Comparison of ENCODE assay signal across 1 cellular context in the genomic region with DNA sequence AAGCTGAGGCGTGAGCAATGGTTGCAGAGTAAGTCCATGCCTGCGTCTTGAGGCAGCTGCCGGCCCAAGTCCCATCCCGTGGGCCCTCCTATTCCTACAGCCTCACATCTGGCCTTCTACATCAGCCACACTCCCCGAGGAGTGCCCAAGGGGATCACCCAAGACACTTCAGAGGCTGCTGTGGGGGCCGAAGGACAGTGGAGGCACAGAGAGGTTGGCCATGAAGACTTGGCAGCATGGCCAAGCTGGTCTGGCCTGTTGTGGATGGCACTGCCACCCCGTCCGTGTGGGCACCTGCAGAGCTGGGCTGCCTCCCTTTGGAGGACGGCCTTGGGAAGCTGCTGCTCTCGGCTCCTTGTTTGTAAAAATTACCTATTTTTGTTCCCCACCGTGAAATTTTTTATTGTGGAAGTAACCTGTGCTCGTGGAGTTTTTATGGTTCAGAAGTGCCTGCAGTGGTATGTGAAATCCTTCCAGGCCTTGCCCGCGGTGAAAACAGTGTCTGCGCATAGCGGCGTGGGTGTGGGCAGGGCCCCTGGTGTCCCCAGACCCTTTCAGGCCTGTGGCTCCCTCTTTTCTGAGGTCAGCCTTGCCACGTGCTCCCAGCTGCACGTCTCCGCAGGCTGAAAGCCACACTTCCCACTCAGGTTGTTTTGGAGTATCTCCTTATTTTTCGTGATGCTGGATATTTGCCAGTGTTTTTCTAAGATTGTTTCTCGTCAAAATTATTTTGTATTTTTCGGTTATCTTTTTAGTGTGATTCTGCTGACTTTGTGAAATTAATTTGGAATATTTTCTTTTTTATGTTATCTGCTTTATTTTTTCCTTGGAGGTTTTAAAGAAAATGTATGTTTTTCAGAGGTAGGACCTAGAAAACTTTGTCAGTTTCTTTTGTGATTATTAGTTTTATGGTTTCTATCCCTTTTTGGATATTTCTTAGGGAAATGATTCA.
TF ChIP-seq lines count a peak whose summit lies in the region.

No MANE protein-coding gene starts in this region.

TF ChIP-seq in GM23338, 12 proteins besides CTCF, POLR2A, EP300 and RAD21:
- no peak for TF ChIP-seq JUNB (IDR thresholded peaks at IDR 0.05; ENCODE audit: unreplicated experiment)
- TF ChIP-seq EZH2phosphoT487 (IDR thresholded peaks at IDR 0.05; ENCODE audit: unreplicated experiment) = no peak
- no peak for TF ChIP-seq ZNF331 (CRISPR knock-in tag; IDR thresholded peaks at IDR 0.05; ENCODE audit: low read depth)
- TF ChIP-seq NANOG (IDR thresholded peaks at IDR 0.05; ENCODE audit: borderline replicate concordance) = no peak
- no peak for TF ChIP-seq ZNF114 (CRISPR knock-in tag; IDR thresholded peaks at IDR 0.05)
- TF ChIP-seq EZH2 (IDR thresholded peaks at IDR 0.05; ENCODE audit: low read depth, unreplicated experiment) = no peak
- TF ChIP-seq CREB1 (CRISPR knock-in tag; IDR thresholded peaks at IDR 0.05; ENCODE audit: low read depth) = no peak
- TF ChIP-seq, protein P1, sequence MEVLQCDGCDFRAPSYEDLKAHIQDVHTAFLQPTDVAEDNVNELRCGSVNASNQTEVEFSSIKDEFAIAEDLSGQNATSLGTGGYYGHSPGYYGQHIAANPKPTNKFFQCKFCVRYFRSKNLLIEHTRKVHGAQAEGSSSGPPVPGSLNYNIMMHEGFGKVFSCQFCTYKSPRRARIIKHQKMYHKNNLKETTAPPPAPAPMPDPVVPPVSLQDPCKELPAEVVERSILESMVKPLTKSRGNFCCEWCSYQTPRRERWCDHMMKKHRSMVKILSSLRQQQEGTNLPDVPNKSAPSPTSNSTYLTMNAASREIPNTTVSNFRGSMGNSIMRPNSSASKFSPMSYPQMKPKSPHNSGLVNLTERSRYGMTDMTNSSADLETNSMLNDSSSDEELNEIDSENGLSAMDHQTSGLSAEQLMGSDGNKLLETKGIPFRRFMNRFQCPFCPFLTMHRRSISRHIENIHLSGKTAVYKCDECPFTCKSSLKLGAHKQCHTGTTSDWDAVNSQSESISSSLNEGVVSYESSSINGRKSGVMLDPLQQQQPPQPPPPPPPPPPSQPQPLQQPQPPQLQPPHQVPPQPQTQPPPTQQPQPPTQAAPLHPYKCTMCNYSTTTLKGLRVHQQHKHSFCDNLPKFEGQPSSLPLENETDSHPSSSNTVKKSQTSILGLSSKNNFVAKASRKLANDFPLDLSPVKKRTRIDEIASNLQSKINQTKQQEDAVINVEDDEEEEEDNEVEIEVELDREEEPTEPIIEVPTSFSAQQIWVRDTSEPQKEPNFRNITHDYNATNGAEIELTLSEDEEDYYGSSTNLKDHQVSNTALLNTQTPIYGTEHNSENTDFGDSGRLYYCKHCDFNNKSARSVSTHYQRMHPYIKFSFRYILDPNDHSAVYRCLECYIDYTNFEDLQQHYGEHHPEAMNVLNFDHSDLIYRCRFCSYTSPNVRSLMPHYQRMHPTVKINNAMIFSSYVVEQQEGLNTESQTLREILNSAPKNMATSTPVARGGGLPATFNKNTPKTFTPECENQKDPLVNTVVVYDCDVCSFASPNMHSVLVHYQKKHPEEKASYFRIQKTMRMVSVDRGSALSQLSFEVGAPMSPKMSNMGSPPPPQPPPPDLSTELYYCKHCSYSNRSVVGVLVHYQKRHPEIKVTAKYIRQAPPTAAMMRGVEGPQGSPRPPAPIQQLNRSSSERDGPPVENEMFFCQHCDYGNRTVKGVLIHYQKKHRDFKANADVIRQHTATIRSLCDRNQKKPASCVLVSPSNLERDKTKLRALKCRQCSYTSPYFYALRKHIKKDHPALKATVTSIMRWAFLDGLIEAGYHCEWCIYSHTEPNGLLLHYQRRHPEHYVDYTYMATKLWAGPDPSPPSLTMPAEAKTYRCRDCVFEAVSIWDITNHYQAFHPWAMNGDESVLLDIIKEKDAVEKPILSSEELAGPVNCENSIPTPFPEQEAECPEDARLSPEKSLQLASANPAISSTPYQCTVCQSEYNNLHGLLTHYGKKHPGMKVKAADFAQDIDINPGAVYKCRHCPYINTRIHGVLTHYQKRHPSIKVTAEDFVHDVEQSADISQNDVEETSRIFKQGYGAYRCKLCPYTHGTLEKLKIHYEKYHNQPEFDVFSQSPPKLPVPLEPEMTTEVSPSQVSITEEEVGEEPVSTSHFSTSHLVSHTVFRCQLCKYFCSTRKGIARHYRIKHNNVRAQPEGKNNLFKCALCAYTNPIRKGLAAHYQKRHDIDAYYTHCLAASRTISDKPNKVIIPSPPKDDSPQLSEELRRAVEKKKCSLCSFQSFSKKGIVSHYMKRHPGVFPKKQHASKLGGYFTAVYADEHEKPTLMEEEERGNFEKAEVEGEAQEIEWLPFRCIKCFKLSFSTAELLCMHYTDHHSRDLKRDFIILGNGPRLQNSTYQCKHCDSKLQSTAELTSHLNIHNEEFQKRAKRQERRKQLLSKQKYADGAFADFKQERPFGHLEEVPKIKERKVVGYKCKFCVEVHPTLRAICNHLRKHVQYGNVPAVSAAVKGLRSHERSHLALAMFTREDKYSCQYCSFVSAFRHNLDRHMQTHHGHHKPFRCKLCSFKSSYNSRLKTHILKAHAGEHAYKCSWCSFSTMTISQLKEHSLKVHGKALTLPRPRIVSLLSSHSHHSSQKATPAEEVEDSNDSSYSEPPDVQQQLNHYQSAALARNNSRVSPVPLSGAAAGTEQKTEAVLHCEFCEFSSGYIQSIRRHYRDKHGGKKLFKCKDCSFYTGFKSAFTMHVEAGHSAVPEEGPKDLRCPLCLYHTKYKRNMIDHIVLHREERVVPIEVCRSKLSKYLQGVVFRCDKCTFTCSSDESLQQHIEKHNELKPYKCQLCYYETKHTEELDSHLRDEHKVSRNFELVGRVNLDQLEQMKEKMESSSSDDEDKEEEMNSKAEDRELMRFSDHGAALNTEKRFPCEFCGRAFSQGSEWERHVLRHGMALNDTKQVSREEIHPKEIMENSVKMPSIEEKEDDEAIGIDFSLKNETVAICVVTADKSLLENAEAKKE (CRISPR knock-in tag; IDR thresholded peaks at IDR 0.05) = no peak
- TF ChIP-seq, protein P2, sequence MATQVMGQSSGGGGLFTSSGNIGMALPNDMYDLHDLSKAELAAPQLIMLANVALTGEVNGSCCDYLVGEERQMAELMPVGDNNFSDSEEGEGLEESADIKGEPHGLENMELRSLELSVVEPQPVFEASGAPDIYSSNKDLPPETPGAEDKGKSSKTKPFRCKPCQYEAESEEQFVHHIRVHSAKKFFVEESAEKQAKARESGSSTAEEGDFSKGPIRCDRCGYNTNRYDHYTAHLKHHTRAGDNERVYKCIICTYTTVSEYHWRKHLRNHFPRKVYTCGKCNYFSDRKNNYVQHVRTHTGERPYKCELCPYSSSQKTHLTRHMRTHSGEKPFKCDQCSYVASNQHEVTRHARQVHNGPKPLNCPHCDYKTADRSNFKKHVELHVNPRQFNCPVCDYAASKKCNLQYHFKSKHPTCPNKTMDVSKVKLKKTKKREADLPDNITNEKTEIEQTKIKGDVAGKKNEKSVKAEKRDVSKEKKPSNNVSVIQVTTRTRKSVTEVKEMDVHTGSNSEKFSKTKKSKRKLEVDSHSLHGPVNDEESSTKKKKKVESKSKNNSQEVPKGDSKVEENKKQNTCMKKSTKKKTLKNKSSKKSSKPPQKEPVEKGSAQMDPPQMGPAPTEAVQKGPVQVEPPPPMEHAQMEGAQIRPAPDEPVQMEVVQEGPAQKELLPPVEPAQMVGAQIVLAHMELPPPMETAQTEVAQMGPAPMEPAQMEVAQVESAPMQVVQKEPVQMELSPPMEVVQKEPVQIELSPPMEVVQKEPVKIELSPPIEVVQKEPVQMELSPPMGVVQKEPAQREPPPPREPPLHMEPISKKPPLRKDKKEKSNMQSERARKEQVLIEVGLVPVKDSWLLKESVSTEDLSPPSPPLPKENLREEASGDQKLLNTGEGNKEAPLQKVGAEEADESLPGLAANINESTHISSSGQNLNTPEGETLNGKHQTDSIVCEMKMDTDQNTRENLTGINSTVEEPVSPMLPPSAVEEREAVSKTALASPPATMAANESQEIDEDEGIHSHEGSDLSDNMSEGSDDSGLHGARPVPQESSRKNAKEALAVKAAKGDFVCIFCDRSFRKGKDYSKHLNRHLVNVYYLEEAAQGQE (IDR thresholded peaks at IDR 0.05; ENCODE audit: unreplicated experiment) = no peak
- no peak for TF ChIP-seq ETS1 (IDR thresholded peaks at IDR 0.05)
- no peak for TF ChIP-seq STAT1 (IDR thresholded peaks at IDR 0.05; ENCODE audit: unreplicated experiment)
